In the genomic region with DNA sequence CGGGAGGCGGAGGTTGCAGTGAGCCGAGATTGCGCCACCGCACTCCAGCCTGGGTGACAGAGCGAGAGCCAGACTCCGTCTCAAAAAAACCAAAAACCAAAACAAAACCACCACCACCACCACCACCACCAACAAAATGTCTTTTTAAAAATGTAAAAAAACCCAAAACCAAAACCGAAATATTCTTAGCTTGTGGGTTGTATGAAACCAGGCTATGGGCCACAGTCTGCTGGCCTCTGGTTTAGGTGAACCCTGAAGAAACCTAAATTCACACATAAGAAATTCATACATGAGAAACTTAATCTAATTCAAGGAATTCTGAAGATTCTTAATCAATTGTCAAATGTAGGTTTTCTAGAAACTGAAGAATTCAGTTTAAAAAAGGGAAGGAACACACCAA, we compare ENCODE assay signal across 1 cellular context.
TF ChIP-seq lines count a peak whose summit lies in the region.

No MANE protein-coding gene starts in this region.

TF ChIP-seq in HepG2, 621 proteins besides CTCF, POLR2A, EP300 and RAD21:
- TF ChIP-seq, protein P1, sequence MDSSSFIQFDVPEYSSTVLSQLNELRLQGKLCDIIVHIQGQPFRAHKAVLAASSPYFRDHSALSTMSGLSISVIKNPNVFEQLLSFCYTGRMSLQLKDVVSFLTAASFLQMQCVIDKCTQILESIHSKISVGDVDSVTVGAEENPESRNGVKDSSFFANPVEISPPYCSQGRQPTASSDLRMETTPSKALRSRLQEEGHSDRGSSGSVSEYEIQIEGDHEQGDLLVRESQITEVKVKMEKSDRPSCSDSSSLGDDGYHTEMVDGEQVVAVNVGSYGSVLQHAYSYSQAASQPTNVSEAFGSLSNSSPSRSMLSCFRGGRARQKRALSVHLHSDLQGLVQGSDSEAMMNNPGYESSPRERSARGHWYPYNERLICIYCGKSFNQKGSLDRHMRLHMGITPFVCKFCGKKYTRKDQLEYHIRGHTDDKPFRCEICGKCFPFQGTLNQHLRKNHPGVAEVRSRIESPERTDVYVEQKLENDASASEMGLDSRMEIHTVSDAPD (CRISPR knock-in tag; IDR thresholded peaks at IDR 0.05), result 0 out of 2 replicates have a peak, but pooled peaks have one; percentile 29
- TF ChIP-seq, protein P2, sequence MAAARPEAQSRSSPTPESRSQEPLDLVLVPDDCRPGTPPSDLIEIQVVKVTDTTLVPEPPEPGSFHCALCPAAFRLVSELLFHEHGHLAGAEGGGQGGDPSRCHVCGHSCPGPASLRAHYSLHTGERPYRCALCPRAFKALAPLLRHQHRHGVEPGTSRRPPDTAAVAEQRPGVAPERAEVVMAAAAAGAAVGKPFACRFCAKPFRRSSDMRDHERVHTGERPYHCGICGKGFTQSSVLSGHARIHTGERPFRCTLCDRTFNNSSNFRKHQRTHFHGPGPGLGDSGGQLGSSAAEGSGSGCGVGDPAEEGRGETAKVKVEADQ (CRISPR knock-in tag; IDR thresholded peaks at IDR 0.05; ENCODE audit: borderline replicate concordance), result no peak
TF ChIP-seq in HepG2: peak in this region for 1.
